In genomic region chr2:105337122-105338019, GRCh38 we compare ENCODE assay signal across 8 cellular contexts. TPM values are rescaled to one million over a fixed set of nuclear protein-coding genes. Genes with fewer than 3 reads are reported as not detected.
DNase-seq lines count a peak whose midpoint lies in the region; ATAC-seq lines count a peak whose summit lies in the region.

TSS of gene C2orf49 (plus strand) at chr2:105337540. CDS start at chr2:105337588, 48 bp downstream.

- peak within 1 kb of the TSS; percentile 92 for H3K4me3 Mint-ChIP-seq in activated CD4-positive, alpha-beta T cell treated with anti-CD3 and anti-CD28 coated beads, Interleukin-2, amount 10 ng/mL, durations not matched to agents 24 days and 14 days

- peaks cover 24% of the 10 kb centered on the region for H3K36me3 Mint-ChIP-seq in activated CD4-positive, alpha-beta T cell treated with anti-CD3 and anti-CD28 coated beads, Interleukin-2, amount 10 ng/mL, durations not matched to agents 24 days and 14 days (ENCODE audit: low read depth)

- no peaks in the 10 kb centered on the region for H3K9me3 Mint-ChIP-seq in activated CD4-positive, alpha-beta T cell treated with anti-CD3 and anti-CD28 coated beads, Interleukin-2, amount 10 ng/mL, durations not matched to agents 24 days and 14 days

- H3K4me3 ChIP-seq in BLaER1 treated with 17β-estradiol and CSF1 and Interleukin-3, amounts not matched to agents 10 nM and 100 nM: peak within 1 kb of the TSS; percentile 78 to 97 (median 90)

- ATAC-seq in GM19328 (IDR thresholded peaks at IDR 0.05; ENCODE audit: unreplicated experiment) (peak; percentile 85), HG03469 (IDR thresholded peaks at IDR 0.05; ENCODE audit: unreplicated experiment) (peak; percentile 70)

- H3K4me1 Mint-ChIP-seq in activated CD4-positive, alpha-beta T cell treated with anti-CD3 and anti-CD28 coated beads, Interleukin-2, amount 10 ng/mL, durations not matched to agents 24 days and 14 days: peaks cover 22% of the 10 kb centered on the region

- H4K20me1 ChIP-seq in BLaER1 treated with 17β-estradiol and CSF1 and Interleukin-3, amounts not matched to agents 10 nM and 100 nM: peaks cover 0 to 14% (median 6%) of the 10 kb centered on the region in 11 experiments; a peak in 6 of 22 replicates

- peak within 1 kb of the TSS; percentile 95 to 100 (median 98) for H3K27ac ChIP-seq in BLaER1 treated with 17β-estradiol and CSF1 and Interleukin-3, amounts not matched to agents 10 nM and 100 nM

- DNase-seq in NCI-H526 treated with DMSO at 0.1 percent for 48 hours (lab: John Stamatoyannopoulos, UW) (peak; percentile 92), dedifferentiated amniotic fluid mesenchymal stem cell (ENCODE audit: extremely low spot score) (peak; percentile 79), left kidney (ENCODE audit: low read depth, low spot score) (peak; percentile 98)
- peak; percentile 97 for DNase-seq in activated CD4-positive, alpha-beta T cell treated with anti-CD3 and anti-CD28 coated beads, Interleukin-2, amount 10 ng/mL, durations not matched to agents 24 days and 14 days
- peak; percentile 91 for DNase-seq in stimulated activated CD4-positive, alpha-beta T cell treated with anti-CD3 and anti-CD28 coated beads, Interleukin-2, amount 100 ng/mL, for 24 hours

- peak within 1 kb of the TSS; percentile 100 for H3K27ac Mint-ChIP-seq in activated CD4-positive, alpha-beta T cell treated with anti-CD3 and anti-CD28 coated beads, Interleukin-2, amount 10 ng/mL, durations not matched to agents 24 days and 14 days

- H3K27me3 Mint-ChIP-seq in activated CD4-positive, alpha-beta T cell treated with anti-CD3 and anti-CD28 coated beads, Interleukin-2, amount 10 ng/mL, durations not matched to agents 24 days and 14 days: no peaks in the 10 kb centered on the region

- intact Hi-C loops in activated CD4-positive, alpha-beta T cell treated with anti-CD3 and anti-CD28 coated beads, Interleukin-2, amount 10 ng/mL, durations not matched to agents 24 days and 14 days (cut with micrococcal nuclease): loop anchor here (1.0 to 10.0 kb wide), 4 partner anchors 8 to 857 kb away; partner anchors contain the start of genes NCK2, TGFBRAP1 and UXS1

- H3K9ac ChIP-seq in BLaER1 treated with 17β-estradiol and CSF1 and Interleukin-3, amounts not matched to agents 10 nM and 100 nM: peak within 1 kb of the TSS; percentile 93 to 99 (median 97)

- no peaks in the 10 kb centered on the region for H3K9me3 ChIP-seq in BLaER1 treated with 17β-estradiol and CSF1 and Interleukin-3, amounts not matched to agents 10 nM and 100 nM (replicated peaks in 1 of 11)

- peak within 1 kb of the TSS; percentile 78 to 98 (median 95) for H3K4me2 ChIP-seq in BLaER1 treated with 17β-estradiol and CSF1 and Interleukin-3, amounts not matched to agents 10 nM and 100 nM

- H3K36me3 ChIP-seq in BLaER1 treated with 17β-estradiol and CSF1 and Interleukin-3, amounts not matched to agents 10 nM and 100 nM: peaks cover 33 to 54% (median 41%) of the 10 kb centered on the region in 11 experiments

- peaks cover 18 to 39% (median 24%) of the 10 kb centered on the region in 10 experiments for H3K4me1 ChIP-seq in BLaER1 treated with 17β-estradiol and CSF1 and Interleukin-3, amounts not matched to agents 10 nM and 100 nM

- no peaks in the 10 kb centered on the region for H3K27me3 ChIP-seq in BLaER1 treated with 17β-estradiol and CSF1 and Interleukin-3, amounts not matched to agents 10 nM and 100 nM

RNA-seq across cellular contexts. Expression of gene C2orf49, which starts in this region (rescaled TPM):
- 20.8 and 25.5 TPM in 2 replicates for total RNA-seq in activated CD4-positive, alpha-beta T cell treated with anti-CD3 and anti-CD28 coated beads, Interleukin-2, amount 10 ng/mL, durations not matched to agents 24 days and 14 days

Comparison
In these comparisons a context has a peak if more than half of its experiments do, and no peak if none do; other contexts are left out.
1. Peak in every context shown above with its lines: DNase-seq, ATAC-seq, H3K4me3 ChIP-seq and H3K27ac ChIP-seq.